In the genomic region with DNA sequence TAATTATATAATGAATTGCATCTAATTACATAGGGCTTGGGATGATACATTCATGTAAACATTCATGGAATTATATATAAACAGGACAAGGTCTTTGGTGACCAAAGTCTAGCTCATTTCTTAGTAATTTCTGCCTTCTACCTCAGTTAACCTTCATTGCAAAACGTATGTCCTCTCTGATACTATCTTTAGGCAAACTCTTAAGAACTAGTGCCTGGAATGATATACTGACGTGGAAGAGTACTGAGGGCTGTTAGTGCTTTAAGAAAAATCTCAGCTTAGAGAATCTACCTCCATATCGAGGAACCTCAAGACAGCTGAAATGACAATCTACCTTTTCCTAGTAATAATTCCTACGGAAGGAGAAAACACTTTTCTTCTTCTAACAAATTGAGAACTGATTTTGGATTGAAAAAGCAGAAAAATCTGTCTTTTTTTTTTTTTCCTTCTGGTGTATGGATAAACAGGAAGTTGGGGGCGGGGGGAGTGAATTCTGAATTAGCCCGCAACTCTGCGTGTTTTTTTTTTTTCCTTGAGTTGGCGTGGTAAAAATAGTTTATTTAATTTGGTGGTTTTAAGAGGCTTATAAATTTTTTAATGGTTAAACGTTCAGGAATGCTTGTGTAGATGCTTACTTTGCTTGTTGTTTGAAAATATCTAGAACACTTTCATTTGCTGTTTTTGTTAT, we compare ENCODE assay signal across 15 cellular contexts. TPM values are rescaled to one million over a fixed set of nuclear protein-coding genes. Genes with fewer than 3 reads are reported as not detected.
A peak's percentile ranks its signal among the peaks of the same experiment; 100 is the strongest.
DNase-seq lines count a peak whose midpoint lies in the region; ATAC-seq, FAIRE-seq and TF ChIP-seq lines count a peak whose summit lies in the region.
"Had no signal": no experiment of that assay in that cellular context is flagged by ENCODE, and none has a peak within 500 bp of the region (broad histone marks: within the 10 kb centered on the region; RNA-seq: fewer than 3 reads in every experiment).

No MANE protein-coding gene starts in this region.

- no peaks in the 10 kb centered on the region for H4K20me1 ChIP-seq in K562 (replicated peaks; ENCODE audit: control insufficient read depth, insufficient read depth, low read length)

- no peak for TF ChIP-seq POLR2A in K562 (conservative IDR thresholded peaks at IDR 0.05)
- TF ChIP-seq POLR2A in uterus (IDR thresholded peaks at IDR 0.05): no peak

- H3K4me1 Mint-ChIP-seq in natural killer cell: peaks cover 13 to 18% of the 10 kb centered on the region in 2 donors
- H3K4me1 Mint-ChIP-seq: activated naive CD8-positive, alpha-beta T cell treated with anti-CD3 and anti-CD28 coated beads, Interleukin-2, amount 10 ng/mL, durations not matched to agents 7 days and 5 days had no signal

- no peaks in the 10 kb centered on the region for H3K9me3 Mint-ChIP-seq in natural killer cell
- H3K9me3 Mint-ChIP-seq: activated naive CD8-positive, alpha-beta T cell treated with anti-CD3 and anti-CD28 coated beads, Interleukin-2, amount 10 ng/mL, durations not matched to agents 7 days and 5 days; effector memory CD8-positive, alpha-beta T cell; neural progenitor cell had no signal

- CTCF ChIA-PET in K562 (lab: Yijun Ruan, JAX; ENCODE audit: low intra/inter-chr PET ratio): interaction anchor here (1.1 kb wide), 1 partner anchor 59 kb away, joined by 3 read pairs; no protein-coding TSS in a partner anchor

- H3K4me1 ChIP-seq in left ventricle myocardium inferior (peaks cover 84% of the 10 kb centered on the region), K562 (replicated peaks in 1 of 2; ENCODE audit: control insufficient read depth in 2 of 2, insufficient read depth in 2 of 2, low read length in 2 of 2) (no peaks in the 10 kb centered on the region), uterus (peaks cover 0 to 12% of the 10 kb centered on the region in 2 donors)

- H3K9ac ChIP-seq in K562 (ENCODE audit: insufficient read depth in 1 of 2, low read depth in 2 of 2, low read length in 2 of 2): no peak overlapping the region
- H3K9ac ChIP-seq: neural progenitor cell had no signal

- H3K27ac ChIP-seq in left ventricle myocardium inferior (replicated peaks) (no peak overlapping the region), K562 (ENCODE audit: extremely low read depth, low read depth, low read length) (no peak overlapping the region), uterus (peak overlapping the region in 1 of 2 donors; percentile 83)
- H3K27ac ChIP-seq: neural progenitor cell had no signal

- H3K4me2 ChIP-seq in K562 (ENCODE audit: insufficient read depth, low read length): no peak overlapping the region
- H3K4me2 ChIP-seq: neural progenitor cell had no signal

- TF ChIP-seq RAD21 in K562 (CRISPR knock-in tag; conservative IDR thresholded peaks at IDR 0.05 in 1 of 2, IDR thresholded peaks at IDR 0.05 in 1 of 2): no peak

- WGBS in K562 (ENCODE audit: insufficient coverage, low coverage, missing lambda C conversion rate): under 1% methylated on average over 9 of the region's 9 CpGs

- no peak for FAIRE-seq in K562 (lab: Jason Lieb, UNC)
- FAIRE-seq: A204.1 had no signal

- H3K4me3 ChIP-seq in left ventricle myocardium inferior: peak overlapping the region; percentile 48
- H3K4me3 ChIP-seq in K562: no peak overlapping the region
- peak overlapping the region; percentile 14 to 16 for H3K4me3 ChIP-seq in uterus
- H3K4me3 ChIP-seq: left lung, neural progenitor cell had no signal

- peak overlapping the region; percentile 76 for H3K4me3 Mint-ChIP-seq in natural killer cell
- H3K4me3 Mint-ChIP-seq: activated naive CD8-positive, alpha-beta T cell treated with anti-CD3 and anti-CD28 coated beads, Interleukin-2, amount 10 ng/mL, durations not matched to agents 7 days and 5 days; effector memory CD8-positive, alpha-beta T cell; neural progenitor cell had no signal

- H3K27ac Mint-ChIP-seq in natural killer cell: peak overlapping the region in 1 of 2 donors; percentile 63
- H3K27ac Mint-ChIP-seq: activated naive CD8-positive, alpha-beta T cell treated with anti-CD3 and anti-CD28 coated beads, Interleukin-2, amount 10 ng/mL, durations not matched to agents 7 days and 5 days; effector memory CD8-positive, alpha-beta T cell; neural progenitor cell had no signal

- H3K27me3 ChIP-seq in left ventricle myocardium inferior (ENCODE audit: low read depth) (no peaks in the 10 kb centered on the region), K562 (ENCODE audit: control insufficient read depth in 2 of 2, insufficient read depth in 2 of 2, low read length in 2 of 2) (no peaks in the 10 kb centered on the region), uterus (no peaks in the 10 kb centered on the region)
- H3K27me3 ChIP-seq: left lung, neural progenitor cell had no signal

- H3K9me1 ChIP-seq in K562 (ENCODE audit: control insufficient read depth, insufficient read depth, low read length): no peaks in the 10 kb centered on the region

- H3K79me2 ChIP-seq in K562 (ENCODE audit: control insufficient read depth, insufficient read depth, low read length): no peaks in the 10 kb centered on the region

- BruUV-seq in K562 (replicated peaks; lab: Mats Ljungman, UMichigan): no TSS peak

- POLR2A ChIA-PET in K562 (lab: Yijun Ruan, JAX): interaction anchor here (0.6 to 1.9 kb wide), 4 partner anchors 11 to 164 kb away, joined by 3 to 8 read pairs (median 4); no protein-coding TSS in a partner anchor

- H3K36me3 ChIP-seq in left ventricle myocardium inferior (no peaks in the 10 kb centered on the region), K562 (ENCODE audit: control insufficient read depth, insufficient read depth, low read length) (no peaks in the 10 kb centered on the region), uterus (no peaks in the 10 kb centered on the region)
- H3K36me3 ChIP-seq: left lung, neural progenitor cell had no signal

- no peaks in the 10 kb centered on the region for H3K27me3 Mint-ChIP-seq in natural killer cell (ENCODE audit: low read depth in 2 of 2)
- H3K27me3 Mint-ChIP-seq: effector memory CD8-positive, alpha-beta T cell had no signal

- no peak for TF ChIP-seq CTCF in left ventricle myocardium inferior (IDR thresholded peaks at IDR 0.05; ENCODE audit: borderline replicate concordance)
- no peak for TF ChIP-seq CTCF in K562 (IDR thresholded peaks at IDR 0.05 in 2 of 3, conservative IDR thresholded peaks at IDR 0.05 in 1 of 3; ENCODE audit: insufficient read depth in 2 of 3, low read depth in 1 of 3, low read length in 3 of 3)
- TF ChIP-seq CTCF in natural killer cell (IDR thresholded peaks at IDR 0.05): no peak
- no peak for TF ChIP-seq CTCF in uterus (IDR thresholded peaks at IDR 0.05)

- TF ChIP-seq EP300 in K562 (IDR thresholded peaks at IDR 0.05; ENCODE audit: low read length): no peak

- no peak overlapping the region for H2AFZ ChIP-seq in K562 (ENCODE audit: low read depth, low read length)
- H2AFZ ChIP-seq: neural progenitor cell had no signal

- intact Hi-C loops in left ventricle myocardium inferior (cut with micrococcal nuclease) (no loop called here), left cardiac atrium (cut with DNase I) (no loop called here), K562 (cut with micrococcal nuclease) (no loop called here), natural killer cell (cut with micrococcal nuclease) (no loop called here), uterus (cut with DNase I; ENCODE audit: low total_unique reads) (no loop called here)

- ATAC-seq in left cardiac atrium: no peak
- no peak for ATAC-seq in K562
- ATAC-seq in natural killer cell: no peak
- ATAC-seq in HG02870 (IDR thresholded peaks at IDR 0.05; ENCODE audit: unreplicated experiment): no peak
- ATAC-seq: effector memory CD8-positive, alpha-beta T cell; left lung had no signal

- H3K9me3 ChIP-seq in left ventricle myocardium inferior (replicated peaks) (no peaks in the 10 kb centered on the region), K562 (replicated peaks; ENCODE audit: control insufficient read depth, insufficient read depth, low read depth, low read length) (no peaks in the 10 kb centered on the region), uterus (no peaks in the 10 kb centered on the region)
- H3K9me3 ChIP-seq: left lung had no signal

- in situ Hi-C loops in K562 (cut with MboI): no loop called here

- DNase-seq in left ventricle myocardium inferior (peak; percentile 19), left cardiac atrium (no peak), K562 (ENCODE audit: extremely low read depth in 1 of 4, low spot score in 3 of 4) (no peak), natural killer cell (no peak), uterus (no peak), SHP77 treated with DMSO at 0.1 percent for 48 hours (lab: John Stamatoyannopoulos, UW) (no peak)
- DNase-seq in activated CD8-positive, alpha-beta memory T cell treated with anti-CD3 and anti-CD28 coated beads for 24 hours: no peak
- DNase-seq: activated naive CD8-positive, alpha-beta T cell treated with anti-CD3 and anti-CD28 coated beads, Interleukin-2, amount 10 ng/mL, durations not matched to agents 7 days and 5 days; effector memory CD8-positive, alpha-beta T cell; left lung; NK-92 treated with Interleukin-12 subunit alpha and Interleukin-12 subunit beta, amount 100 ng/mL, for 24 hours; substantia nigra had no signal

- no peaks in the 10 kb centered on the region for H3K36me3 Mint-ChIP-seq in natural killer cell
- H3K36me3 Mint-ChIP-seq: activated naive CD8-positive, alpha-beta T cell treated with anti-CD3 and anti-CD28 coated beads, Interleukin-2, amount 10 ng/mL, durations not matched to agents 7 days and 5 days; neural progenitor cell had no signal

RNA-seq across cellular contexts. Expression of gene RARB, which starts 43.2 kb away (rescaled TPM):
- total RNA-seq in left ventricle myocardium inferior: 15.6 TPM
- total RNA-seq in left cardiac atrium: 10 to 100 TPM; 12.1 to 24.1 TPM
- total RNA-seq in K562 (2011; cell fraction: chromatin; rRNA removed; ENCODE audit: low replicate concordance): 0.39 and 1.2 TPM in 2 replicates
- 0.13 and 0.67 TPM in 2 replicates for total RNA-seq in K562 (2011; cell fraction: nucleolus; rRNA removed)
- 0.22 and 0.23 TPM in 2 replicates for total RNA-seq in K562 (2011; cell fraction: nucleoplasm; rRNA removed)
- 0.12 and 0.18 TPM in 2 replicates for total RNA-seq in K562 (2014; rRNA removed)
- 0.26 and 0.29 TPM in 2 replicates for total RNA-seq in K562 (2014; rRNA removed; fragmentation: Illumina TruSeq; extraction: Trizol)
- 0.40 and 0.72 TPM in 2 replicates for total RNA-seq in K562 (2015; rRNA removed; fragmentation: Illumina TruSeq; extraction: Trizol)
- total RNA-seq in K562 (2021): 0.16 and 0.29 TPM in 2 replicates
- polyA plus RNA-seq in K562 (2011; rRNA removed): 1.3 TPM in 1 of 2 replicates, not detected in the other
- polyA plus RNA-seq in K562 (2011; cell fraction: cytosol; rRNA removed): 0.03 and 1.2 TPM in 2 replicates
- 1.5 TPM in 1 of 2 replicates, not detected in the other for polyA plus RNA-seq in K562 (2011; cell fraction: nucleus; rRNA removed)
- 0.33 and 0.69 TPM in 2 replicates for polyA plus RNA-seq in K562 (2012)
- polyA plus RNA-seq in K562 (2014; fragmentation: Illumina TruSeq; extraction: Trizol): 0.25 and 0.28 TPM in 2 replicates
- polyA plus RNA-seq in K562 (2014; fragmentation: Nextera tagmentation; extraction: Ambion mirVana): under 1 TPM; 0.25 to 0.27 TPM
- 0.15 and 0.18 TPM in 2 replicates for polyA plus RNA-seq in K562 (2014; rRNA removed)
- polyA minus RNA-seq in K562 (2011; rRNA and poly(A)+ RNA removed): 2.7 TPM in 1 of 2 replicates, not detected in the other
- 0.95 TPM in 1 of 2 replicates, not detected in the other for polyA minus RNA-seq in K562 (2011; cell fraction: cytosol; rRNA and poly(A)+ RNA removed)
- 3.0 TPM in 1 of 2 replicates, not detected in the other for polyA minus RNA-seq in K562 (2011; cell fraction: nucleus; rRNA and poly(A)+ RNA removed)
- not detected for total RNA-seq in natural killer cell
- total RNA-seq in uterus: 10 to 100 TPM in 3 of 4 donors, 1 to 10 TPM in 1; 6.7 to 63.0 (median 14.5) TPM
- total RNA-seq: activated naive CD8-positive, alpha-beta T cell treated with anti-CD3 and anti-CD28 coated beads, Interleukin-2, amount 10 ng/mL, durations not matched to agents 7 days and 5 days had no signal
